ENCODE assay signal across 8 cellular contexts in genomic region chr19:33797821-33798633, GRCh38. TPM values are rescaled to one million over a fixed set of nuclear protein-coding genes. Genes with fewer than 3 reads are reported as not detected.
DNase-seq lines count a peak whose midpoint lies in the region; ATAC-seq and TF ChIP-seq lines count a peak whose summit lies in the region.

No MANE protein-coding gene starts in this region.

- H3K27me3 Mint-ChIP-seq in stimulated activated naive CD8-positive, alpha-beta T cell treated with anti-CD3 and anti-CD28 coated beads, Interleukin-15, Interleukin-2, amounts not matched to agents 100 ng/mL and 50 ng/mL, for 24 hours: peaks cover 21% of the 10 kb centered on the region

- H3K4me3 ChIP-seq in kidney epithelial cell (ENCODE audit: low read depth, low read length): peak overlapping the region; percentile 67

- H3K27ac ChIP-seq in caudate nucleus (ENCODE audit: low read depth, low read length): peak overlapping the region; percentile 77

- DNase-seq in D341Med (ENCODE audit: low spot score) (peak; percentile 88), NCI-H82 (lab: John Stamatoyannopoulos, UW) (peak; percentile 73), caudate nucleus (lab: John Stamatoyannopoulos, UW) (peak in 10 of 61 donors; percentile 7 to 35 (median 22)), kidney epithelial cell (ENCODE audit: low read depth) (no peak)

- ATAC-seq in GM18870 (IDR thresholded peaks at IDR 0.05; ENCODE audit: unreplicated experiment) (no peak), HG02870 (IDR thresholded peaks at IDR 0.05; ENCODE audit: unreplicated experiment) (no peak), GM19395 (IDR thresholded peaks at IDR 0.05; ENCODE audit: unreplicated experiment) (no peak)

- peaks cover 1% of the 10 kb centered on the region for H3K27me3 ChIP-seq in kidney epithelial cell (ENCODE audit: control insufficient read depth, insufficient read depth, low read length)

- no peak overlapping the region for H3K27ac Mint-ChIP-seq in stimulated activated naive CD8-positive, alpha-beta T cell treated with anti-CD3 and anti-CD28 coated beads, Interleukin-15, Interleukin-2, amounts not matched to agents 100 ng/mL and 50 ng/mL, for 24 hours

- no peaks in the 10 kb centered on the region for H3K36me3 ChIP-seq in kidney epithelial cell (ENCODE audit: control insufficient read depth, insufficient read depth, low read length)

- no peaks in the 10 kb centered on the region for H3K4me1 Mint-ChIP-seq in stimulated activated naive CD8-positive, alpha-beta T cell treated with anti-CD3 and anti-CD28 coated beads, Interleukin-15, Interleukin-2, amounts not matched to agents 100 ng/mL and 50 ng/mL, for 24 hours (ENCODE audit: low read depth)

- TF ChIP-seq CTCF in kidney epithelial cell (IDR thresholded peaks at IDR 0.05; ENCODE audit: insufficient read depth, low read length, poor library complexity, severe bottlenecking): no peak

- no peaks in the 10 kb centered on the region for H3K9me3 Mint-ChIP-seq in stimulated activated naive CD8-positive, alpha-beta T cell treated with anti-CD3 and anti-CD28 coated beads, Interleukin-15, Interleukin-2, amounts not matched to agents 100 ng/mL and 50 ng/mL, for 24 hours

- H3K36me3 Mint-ChIP-seq in stimulated activated naive CD8-positive, alpha-beta T cell treated with anti-CD3 and anti-CD28 coated beads, Interleukin-15, Interleukin-2, amounts not matched to agents 100 ng/mL and 50 ng/mL, for 24 hours (ENCODE audit: low read depth): no peaks in the 10 kb centered on the region

- peak overlapping the region; percentile 77 for H3K4me3 Mint-ChIP-seq in stimulated activated naive CD8-positive, alpha-beta T cell treated with anti-CD3 and anti-CD28 coated beads, Interleukin-15, Interleukin-2, amounts not matched to agents 100 ng/mL and 50 ng/mL, for 24 hours

RNA-seq across cellular contexts. Expression of gene KCTD15, which starts 1.4 kb away (rescaled TPM):
- total RNA-seq in kidney epithelial cell: 71.1 and 73.5 TPM in 2 replicates
